Comparison of ENCODE assay signal across 1 cellular context in genomic region chr1:67761054-67761453, GRCh38.
TF ChIP-seq lines count a peak whose summit lies in the region.

No MANE protein-coding gene starts in this region.

TF ChIP-seq in HepG2, 621 proteins besides CTCF, POLR2A, EP300 and RAD21 (continued from another document):
- TF ChIP-seq ZNF570 (CRISPR knock-in tag; IDR thresholded peaks at IDR 0.05; ENCODE audit: borderline replicate concordance) (no peak), MIER3 (CRISPR knock-in tag; IDR thresholded peaks at IDR 0.05; ENCODE audit: borderline replicate concordance) (no peak), ZNF17 (CRISPR knock-in tag; IDR thresholded peaks at IDR 0.05) (no peak)
